In genomic region chr15:20192982-20193507, GRCh38 we compare ENCODE assay signal across 7 cellular contexts.
DNase-seq lines count a peak whose midpoint lies in the region; ATAC-seq and TF ChIP-seq lines count a peak whose summit lies in the region.
"Not testable (repeated sequence)": the region's sequence is repeated elsewhere in the genome, so short reads cannot be mapped to it uniquely, and the experiment has no call there.

No MANE protein-coding gene starts in this region.

- TF ChIP-seq CTCF in left ventricle myocardium inferior (IDR thresholded peaks at IDR 0.05; ENCODE audit: borderline replicate concordance), result peak; percentile 73

- peaks cover 32% of the 10 kb centered on the region for H3K9me3 ChIP-seq in left ventricle myocardium inferior (replicated peaks)

- not testable (repeated sequence) for H3K27ac Mint-ChIP-seq in activated T-helper 2 cell treated with anti-CD3 and anti-CD28 coated beads, Interferon-gamma antibody, Interleukin-2, Interleukin-4, amounts not matched to agents 10 μg/mL and 5 μg/mL and 100 μg/mL, durations not matched to agents 14 hours and 24 hours and 36 hours

- H3K27ac ChIP-seq in left ventricle myocardium inferior (replicated peaks), result not testable (repeated sequence)

- intact Hi-C loops in activated T-helper 2 cell treated with anti-CD3 and anti-CD28 coated beads, Interferon-gamma antibody, Interleukin-2, Interleukin-4, amounts not matched to agents 10 μg/mL and 5 μg/mL and 100 μg/mL, durations not matched to agents 14 hours and 24 hours and 36 hours (cut with micrococcal nuclease); left ventricle myocardium inferior (cut with micrococcal nuclease): not testable (repeated sequence)

- H3K4me1 Mint-ChIP-seq in activated T-helper 2 cell treated with anti-CD3 and anti-CD28 coated beads, Interferon-gamma antibody, Interleukin-2, Interleukin-4, amounts not matched to agents 10 μg/mL and 5 μg/mL and 100 μg/mL, durations not matched to agents 14 hours and 24 hours and 36 hours (ENCODE audit: low read depth), result not testable (repeated sequence)

- peaks cover 18% of the 10 kb centered on the region for H3K27me3 ChIP-seq in left ventricle myocardium inferior (ENCODE audit: low read depth)

- H3K9me3 Mint-ChIP-seq in activated T-helper 2 cell treated with anti-CD3 and anti-CD28 coated beads, Interferon-gamma antibody, Interleukin-2, Interleukin-4, amounts not matched to agents 10 μg/mL and 5 μg/mL and 100 μg/mL, durations not matched to agents 14 hours and 24 hours and 36 hours, result not testable (repeated sequence)

- H3K4me3 ChIP-seq in left ventricle myocardium inferior, result not testable (repeated sequence)

- DNase-seq in HT1080 (ENCODE audit: low read depth), result peak; percentile 10
- DNase-seq in T-helper 2 cell, result peak in 3 of 5 experiments; percentile 2 to 27 (median 21)
- peak; percentile 31 for DNase-seq in activated T-helper 2 cell treated with anti-CD3 and anti-CD28 coated beads, Interferon-gamma antibody, Interleukin-2, Interleukin-4, amounts not matched to agents 10 μg/mL and 5 μg/mL and 100 μg/mL, durations not matched to agents 14 hours and 24 hours and 36 hours (ENCODE audit: low spot score)
- DNase-seq in left ventricle myocardium inferior, result peak; percentile 63
- DNase-seq in stimulated activated CD4-positive, alpha-beta T cell treated with anti-CD3 and anti-CD28 coated beads, Interleukin-12 subunit alpha, Interleukin-12 subunit beta, amount 100 ng/mL, for 48 hours (ENCODE audit: low read depth in 2 of 3, low spot score in 1 of 3), result peak; percentile 35 to 43 (median 36)

- H3K4me1 ChIP-seq in left ventricle myocardium inferior, result not testable (repeated sequence)

- peak; percentile 62 for ATAC-seq in GM18508 (IDR thresholded peaks at IDR 0.05; ENCODE audit: insufficient read depth, unreplicated experiment)
- peak; percentile 80 for ATAC-seq in HG02610 (IDR thresholded peaks at IDR 0.05; ENCODE audit: unreplicated experiment)

- not testable (repeated sequence) for H3K36me3 ChIP-seq in left ventricle myocardium inferior

- not testable (repeated sequence) for H3K27me3 Mint-ChIP-seq in activated T-helper 2 cell treated with anti-CD3 and anti-CD28 coated beads, Interferon-gamma antibody, Interleukin-2, Interleukin-4, amounts not matched to agents 10 μg/mL and 5 μg/mL and 100 μg/mL, durations not matched to agents 14 hours and 24 hours and 36 hours (ENCODE audit: low read depth)

- H3K36me3 Mint-ChIP-seq in activated T-helper 2 cell treated with anti-CD3 and anti-CD28 coated beads, Interferon-gamma antibody, Interleukin-2, Interleukin-4, amounts not matched to agents 10 μg/mL and 5 μg/mL and 100 μg/mL, durations not matched to agents 14 hours and 24 hours and 36 hours (ENCODE audit: low read depth), result not testable (repeated sequence)

- H3K4me3 Mint-ChIP-seq in activated T-helper 2 cell treated with anti-CD3 and anti-CD28 coated beads, Interferon-gamma antibody, Interleukin-2, Interleukin-4, amounts not matched to agents 10 μg/mL and 5 μg/mL and 100 μg/mL, durations not matched to agents 14 hours and 24 hours and 36 hours (ENCODE audit: low read depth), result not testable (repeated sequence)

Comparison
In these comparisons a context has a peak if more than half of its experiments do, and no peak if none do; other contexts are left out.
1. DNase-seq: peak in every context shown above with its lines; median percentile 63 in left ventricle myocardium inferior; 36 in stimulated activated CD4-positive, alpha-beta T cell treated with anti-CD3 and anti-CD28 coated beads, Interleukin-12 subunit alpha, Interleukin-12 subunit beta, amount 100 ng/mL, for 48 hours; 31 in activated T-helper 2 cell treated with anti-CD3 and anti-CD28 coated beads, Interferon-gamma antibody, Interleukin-2, Interleukin-4, amounts not matched to agents 10 μg/mL and 5 μg/mL and 100 μg/mL, durations not matched to agents 14 hours and 24 hours and 36 hours; 21 in T-helper 2 cell; 10 in HT1080.